Comparison of ENCODE assay signal across 1 cellular context in genomic region chr9:135974220-135974573, GRCh38.
TF ChIP-seq lines count a peak whose summit lies in the region.

No MANE protein-coding gene starts in this region.

TF ChIP-seq in HCT116, 20 proteins besides CTCF, POLR2A, EP300 and RAD21 (continued from another document):
- TF ChIP-seq REST (IDR thresholded peaks at IDR 0.05; ENCODE audit: low read depth) (no peak), CEBPB (IDR thresholded peaks at IDR 0.05; ENCODE audit: low read depth) (no peak), POLR2AphosphoS5 (IDR thresholded peaks at IDR 0.05; ENCODE audit: low read depth, low read length) (no peak), ZNF274 (IDR thresholded peaks at IDR 0.05; ENCODE audit: low read depth, low read length) (no peak)
